ENCODE assay signal across 25 cellular contexts in the genomic region with DNA sequence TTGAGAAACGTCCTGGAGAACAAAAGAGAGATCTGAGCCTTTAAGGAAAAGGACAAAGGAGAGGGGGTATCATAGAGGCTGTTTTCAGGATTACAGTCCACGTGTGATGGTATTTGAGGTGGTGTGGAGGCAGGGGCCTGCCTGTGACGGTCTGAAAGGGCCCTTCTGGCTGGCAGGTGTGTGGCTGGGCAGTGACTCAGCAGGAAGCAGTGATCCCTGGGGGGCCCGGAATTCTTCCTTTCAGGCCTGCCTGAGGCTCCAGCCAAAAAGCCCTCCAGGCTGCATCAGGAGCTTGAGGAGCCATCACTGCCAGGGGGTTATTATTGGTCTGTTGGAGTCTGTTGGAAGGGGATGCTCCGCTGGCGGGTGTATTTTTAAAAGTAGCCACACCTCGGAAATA.
DNase-seq lines count a peak whose midpoint lies in the region; ATAC-seq, FAIRE-seq and TF ChIP-seq lines count a peak whose summit lies in the region.
"Had no signal": no experiment of that assay in that cellular context is flagged by ENCODE, and none has a peak within 500 bp of the region (broad histone marks: within the 10 kb centered on the region; RNA-seq: fewer than 3 reads in every experiment).

No MANE protein-coding gene starts in this region.

- CTCF ChIA-PET in K562 (lab: Yijun Ruan, JAX; ENCODE audit: low intra/inter-chr PET ratio), result no interaction called here

- H3K4me1 ChIP-seq in DND-41 (ENCODE audit: insufficient read depth, low read length), result peaks cover 27% of the 10 kb centered on the region
- H3K4me1 ChIP-seq in HUES48 (ENCODE audit: control insufficient read depth, insufficient read depth, low read length), result peaks cover 25% of the 10 kb centered on the region
- H3K4me1 ChIP-seq in K562 (replicated peaks in 1 of 2; ENCODE audit: control insufficient read depth in 2 of 2, insufficient read depth in 2 of 2, low read length in 2 of 2), result no peaks in the 10 kb centered on the region
- H3K4me1 ChIP-seq: left ventricle myocardium inferior, thyroid gland had no signal

- no peak for TF ChIP-seq RAD21 in K562 (CRISPR knock-in tag; conservative IDR thresholded peaks at IDR 0.05 in 1 of 2, IDR thresholded peaks at IDR 0.05 in 1 of 2)

- intact Hi-C loops in K562 (cut with micrococcal nuclease), result no loop called here

- H3K9me3 ChIP-seq in DND-41 (ENCODE audit: insufficient read depth, low read length, severe bottlenecking) (no peaks in the 10 kb centered on the region), HUES48 (ENCODE audit: control insufficient read depth, insufficient read depth, low read length) (no peaks in the 10 kb centered on the region), K562 (replicated peaks; ENCODE audit: control insufficient read depth, insufficient read depth, low read depth, low read length) (no peaks in the 10 kb centered on the region)
- H3K9me3 ChIP-seq: left ventricle myocardium inferior, neutrophil, thyroid gland had no signal

- H3K27ac ChIP-seq in DND-41 (ENCODE audit: low read length), result peak overlapping the region; percentile 22
- peak overlapping the region; percentile 22 for H3K27ac ChIP-seq in HUES48 (ENCODE audit: low read depth, low read length)
- H3K27ac ChIP-seq in K562 (ENCODE audit: extremely low read depth, low read depth, low read length), result no peak overlapping the region
- H3K27ac ChIP-seq: KMS-11, left ventricle myocardium inferior, neutrophil, thyroid gland had no signal

- no peak overlapping the region for H3K4me3 ChIP-seq in DND-41 (ENCODE audit: low read depth in 1 of 2, low read length in 2 of 2)
- no peak overlapping the region for H3K4me3 ChIP-seq in HUES48 (ENCODE audit: low read depth, low read length)
- no peak overlapping the region for H3K4me3 ChIP-seq in K562
- H3K4me3 ChIP-seq: GM12878, left ventricle myocardium inferior, thyroid gland had no signal

- H4K20me1 ChIP-seq in DND-41 (ENCODE audit: insufficient read depth, low read length) (no peaks in the 10 kb centered on the region), K562 (replicated peaks; ENCODE audit: control insufficient read depth, insufficient read depth, low read length) (no peaks in the 10 kb centered on the region; the same call in 1 of the 2 replicates)

- 2% methylated on average over 6 of the region's 7 CpGs for WGBS in K562 (ENCODE audit: insufficient coverage, low coverage, missing lambda C conversion rate)

- FAIRE-seq in K562 (lab: Jason Lieb, UNC), result no peak
- FAIRE-seq: A204.1, frontal cortex, GM12878, HTR-8/SVneo had no signal

- no peak for TF ChIP-seq POLR2A in K562 (conservative IDR thresholded peaks at IDR 0.05)

- in situ Hi-C loops in K562 (cut with MboI), result no loop called here

- H3K27me3 ChIP-seq in DND-41 (ENCODE audit: insufficient read depth, low read length, poor library complexity), result no peaks in the 10 kb centered on the region
- H3K27me3 ChIP-seq in HUES48 (ENCODE audit: control insufficient read depth, insufficient read depth, low read length), result no peaks in the 10 kb centered on the region
- peaks cover 20 to 56% of the 10 kb centered on the region in 2 experiments for H3K27me3 ChIP-seq in K562 (ENCODE audit: control insufficient read depth in 2 of 2, insufficient read depth in 2 of 2, low read length in 2 of 2)
- H3K27me3 ChIP-seq: neutrophil, thyroid gland had no signal

- no peaks in the 10 kb centered on the region for H3K9me1 ChIP-seq in K562 (ENCODE audit: control insufficient read depth, insufficient read depth, low read length)

- H3K36me3 ChIP-seq in DND-41 (ENCODE audit: insufficient read depth, low read length) (no peaks in the 10 kb centered on the region), HUES48 (ENCODE audit: control insufficient read depth, insufficient read depth, low read length) (no peaks in the 10 kb centered on the region), K562 (ENCODE audit: control insufficient read depth, insufficient read depth, low read length) (no peaks in the 10 kb centered on the region)
- H3K36me3 ChIP-seq: left ventricle myocardium inferior, neutrophil, thyroid gland had no signal

- no peak for DNase-seq in DND-41
- no peak for DNase-seq in K562 (ENCODE audit: extremely low read depth in 1 of 4, low spot score in 3 of 4)
- peak; percentile 66 for DNase-seq in iPS-NIHi7 (ENCODE audit: extremely low spot score)
- no peak for DNase-seq in LoVo (ENCODE audit: low spot score)
- no peak for DNase-seq in HT-29 (ENCODE audit: low spot score)
- DNase-seq in T-helper 9 cell, result no peak
- DNase-seq: activated CD4-positive, alpha-beta T cell treated with anti-CD3 and anti-CD28 coated beads for 4 hours; activated CD8-positive, alpha-beta T cell treated with anti-CD3 and anti-CD28 coated beads, Interleukin-2, amount 10 ng/mL, durations not matched to agents 7 days and 5 days; left ventricle myocardium inferior; MV-4-11; NCI-H1436 treated with DMSO at 0.1 percent for 48 hours; NCI-H226; NCI-H526 treated with DMSO at 0.1 percent for 48 hours; right cardiac atrium; stimulated activated CD4-positive, alpha-beta T cell treated with anti-CD3 and anti-CD28 coated beads, Interleukin-2, amount 100 ng/mL, for 48 hours; thyroid gland had no signal

- ATAC-seq in DND-41 (ENCODE audit: insufficient read depth, low read depth) (no peak), K562 (no peak), HG02973 (IDR thresholded peaks at IDR 0.05; ENCODE audit: unreplicated experiment) (no peak)
- ATAC-seq: activated CD8-positive, alpha-beta T cell treated with anti-CD3 and anti-CD28 coated beads, Interleukin-2, amount 10 ng/mL, durations not matched to agents 7 days and 5 days; activated naive CD4-positive, alpha-beta T cell treated with anti-CD3 and anti-CD28 coated beads, Interleukin-2, amount 50 U/mL, for 72 hours; GM12878 had no signal

- H3K79me2 ChIP-seq in DND-41 (ENCODE audit: insufficient read depth, low read length), result no peaks in the 10 kb centered on the region
- no peaks in the 10 kb centered on the region for H3K79me2 ChIP-seq in K562 (ENCODE audit: control insufficient read depth, insufficient read depth, low read length)

- POLR2A ChIA-PET in K562 (lab: Yijun Ruan, JAX), result no interaction called here

- H3K4me2 ChIP-seq in DND-41 (ENCODE audit: insufficient read depth, low read length) (no peak overlapping the region), K562 (ENCODE audit: insufficient read depth, low read length) (no peak overlapping the region)
- H3K4me2 ChIP-seq: KMS-11 had no signal

- TF ChIP-seq CTCF in DND-41 (IDR thresholded peaks at IDR 0.05; ENCODE audit: borderline replicate concordance, extremely low read depth, low read length, poor library complexity, severe bottlenecking), result no peak
- no peak for TF ChIP-seq CTCF in K562 (IDR thresholded peaks at IDR 0.05 in 2 of 3, conservative IDR thresholded peaks at IDR 0.05 in 1 of 3; ENCODE audit: insufficient read depth in 2 of 3, low read depth in 1 of 3, low read length in 3 of 3)

- H2AFZ ChIP-seq in DND-41 (ENCODE audit: low read depth, low read length) (0 out of 2 replicates have a peak overlapping the region, but pooled peaks have one; percentile 2), K562 (ENCODE audit: low read depth, low read length) (no peak overlapping the region)

- BruUV-seq in K562 (replicated peaks; lab: Mats Ljungman, UMichigan), result no TSS peak

- H3K9ac ChIP-seq in DND-41 (ENCODE audit: low read depth, low read length) (no peak overlapping the region), HUES48 (ENCODE audit: low read depth, low read length) (no peak overlapping the region), K562 (ENCODE audit: insufficient read depth in 1 of 2, low read depth in 2 of 2, low read length in 2 of 2) (no peak overlapping the region)
- H3K9ac ChIP-seq: KMS-11 had no signal

- no peak for TF ChIP-seq EP300 in K562 (IDR thresholded peaks at IDR 0.05; ENCODE audit: low read length)

TF ChIP-seq in K562, 482 proteins besides CTCF, POLR2A, EP300 and RAD21 (continues in another document):
- TF ChIP-seq CREB1 (IDR thresholded peaks at IDR 0.05), result no peak
- TF ChIP-seq CREB1 (CRISPR knock-in tag; IDR thresholded peaks at IDR 0.05), result no peak
- TF ChIP-seq, protein P1, sequence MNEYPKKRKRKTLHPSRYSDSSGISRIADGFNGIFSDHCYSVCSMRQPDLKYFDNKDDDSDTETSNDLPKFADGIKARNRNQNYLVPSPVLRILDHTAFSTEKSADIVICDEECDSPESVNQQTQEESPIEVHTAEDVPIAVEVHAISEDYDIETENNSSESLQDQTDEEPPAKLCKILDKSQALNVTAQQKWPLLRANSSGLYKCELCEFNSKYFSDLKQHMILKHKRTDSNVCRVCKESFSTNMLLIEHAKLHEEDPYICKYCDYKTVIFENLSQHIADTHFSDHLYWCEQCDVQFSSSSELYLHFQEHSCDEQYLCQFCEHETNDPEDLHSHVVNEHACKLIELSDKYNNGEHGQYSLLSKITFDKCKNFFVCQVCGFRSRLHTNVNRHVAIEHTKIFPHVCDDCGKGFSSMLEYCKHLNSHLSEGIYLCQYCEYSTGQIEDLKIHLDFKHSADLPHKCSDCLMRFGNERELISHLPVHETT (CRISPR knock-in tag; conservative IDR thresholded peaks at IDR 0.05 in 1 of 2, IDR thresholded peaks at IDR 0.05 in 1 of 2), result no peak
- TF ChIP-seq NFE2 (IDR thresholded peaks at IDR 0.05; ENCODE audit: low read depth), result 0 out of 2 replicates have a peak, but pooled peaks have one; percentile 5
- TF ChIP-seq EHMT2 (IDR thresholded peaks at IDR 0.05), result no peak
- TF ChIP-seq ZNF766 (CRISPR knock-in tag; conservative IDR thresholded peaks at IDR 0.05), result no peak
- TF ChIP-seq, protein P2, sequence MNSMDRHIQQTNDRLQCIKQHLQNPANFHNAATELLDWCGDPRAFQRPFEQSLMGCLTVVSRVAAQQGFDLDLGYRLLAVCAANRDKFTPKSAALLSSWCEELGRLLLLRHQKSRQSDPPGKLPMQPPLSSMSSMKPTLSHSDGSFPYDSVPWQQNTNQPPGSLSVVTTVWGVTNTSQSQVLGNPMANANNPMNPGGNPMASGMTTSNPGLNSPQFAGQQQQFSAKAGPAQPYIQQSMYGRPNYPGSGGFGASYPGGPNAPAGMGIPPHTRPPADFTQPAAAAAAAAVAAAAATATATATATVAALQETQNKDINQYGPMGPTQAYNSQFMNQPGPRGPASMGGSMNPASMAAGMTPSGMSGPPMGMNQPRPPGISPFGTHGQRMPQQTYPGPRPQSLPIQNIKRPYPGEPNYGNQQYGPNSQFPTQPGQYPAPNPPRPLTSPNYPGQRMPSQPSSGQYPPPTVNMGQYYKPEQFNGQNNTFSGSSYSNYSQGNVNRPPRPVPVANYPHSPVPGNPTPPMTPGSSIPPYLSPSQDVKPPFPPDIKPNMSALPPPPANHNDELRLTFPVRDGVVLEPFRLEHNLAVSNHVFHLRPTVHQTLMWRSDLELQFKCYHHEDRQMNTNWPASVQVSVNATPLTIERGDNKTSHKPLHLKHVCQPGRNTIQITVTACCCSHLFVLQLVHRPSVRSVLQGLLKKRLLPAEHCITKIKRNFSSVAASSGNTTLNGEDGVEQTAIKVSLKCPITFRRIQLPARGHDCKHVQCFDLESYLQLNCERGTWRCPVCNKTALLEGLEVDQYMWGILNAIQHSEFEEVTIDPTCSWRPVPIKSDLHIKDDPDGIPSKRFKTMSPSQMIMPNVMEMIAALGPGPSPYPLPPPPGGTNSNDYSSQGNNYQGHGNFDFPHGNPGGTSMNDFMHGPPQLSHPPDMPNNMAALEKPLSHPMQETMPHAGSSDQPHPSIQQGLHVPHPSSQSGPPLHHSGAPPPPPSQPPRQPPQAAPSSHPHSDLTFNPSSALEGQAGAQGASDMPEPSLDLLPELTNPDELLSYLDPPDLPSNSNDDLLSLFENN (IDR thresholded peaks at IDR 0.05; ENCODE audit: low read depth in 2 of 2, low read length in 2 of 2), result no peak
